Comparison of ENCODE assay signal across 21 cellular contexts in genomic region chr5:123033157-123033671, GRCh38. TPM values are rescaled to one million over a fixed set of nuclear protein-coding genes. Genes with fewer than 3 reads are reported as not detected.
DNase-seq lines count a peak whose midpoint lies in the region; ATAC-seq and TF ChIP-seq lines count a peak whose summit lies in the region.
"Had no signal": no experiment of that assay in that cellular context is flagged by ENCODE, and none has a peak within 500 bp of the region (broad histone marks: within the 10 kb centered on the region; RNA-seq: fewer than 3 reads in every experiment).

No MANE protein-coding gene starts in this region.

- no peak overlapping the region for H3K4me2 ChIP-seq in PC-3 (ENCODE audit: low read length)
- H3K4me2 ChIP-seq: KMS-11 had no signal

- no peaks in the 10 kb centered on the region for H3F3A ChIP-seq in PC-3 (ENCODE audit: low read length, unreplicated experiment)

- POLR2A ChIA-PET in PC-3 (lab: Charles Lee; ENCODE audit: unreplicated experiment): no interaction called here

- intact Hi-C loops in heart left ventricle (cut with DNase I) (loop anchor here in 1 of 10 donors (10.0 kb wide), 2 partner anchors 138 to 258 kb away; partner anchors contain the start of gene SNX2), left cardiac atrium (cut with DNase I) (loop anchor here in 1 of 2 donors (10.0 kb wide), 1 partner anchor 312 kb away; no protein-coding TSS in a partner anchor), PC-3 (cut with micrococcal nuclease) (loop anchor here (10.0 kb wide), 2 partner anchors 188 to 308 kb away; partner anchors contain the start of gene SNX24)

- TF ChIP-seq POLR2A in heart left ventricle (IDR thresholded peaks at IDR 0.05): no peak

- CTCF ChIA-PET in PC-3 (lab: Charles Lee): interaction anchor here (0.5 kb wide), 1 partner anchor 601 kb away, joined by 4 read pairs; no protein-coding TSS in a partner anchor

- no peak for TF ChIP-seq EP300 in Ishikawa (IDR thresholded peaks at IDR 0.05; ENCODE audit: borderline replicate concordance)

- no peak overlapping the region for H2AFZ ChIP-seq in PC-3 (ENCODE audit: low read length)

- WGBS in heart left ventricle, 4 donors: 65 to 82% (median 74%) methylated on average over 6 of the region's 6 CpGs

- BruUV-seq in PC-3 (replicated peaks; lab: Mats Ljungman, UMichigan): no TSS peak

- H3K4me3 ChIP-seq in heart left ventricle (no peak overlapping the region), PC-3 (ENCODE audit: low read length) (no peak overlapping the region)
- H3K4me3 ChIP-seq: Peyer's patch had no signal

- H3K4me1 ChIP-seq in heart left ventricle (peaks cover 6 to 66% (median 32%) of the 10 kb centered on the region in 12 donors), PC-3 (ENCODE audit: insufficient read depth, low read length) (0 out of 2 replicates have a peak, but pooled peaks cover 8% of the 10 kb centered on the region)

- no peaks in the 10 kb centered on the region for H3K9me2 ChIP-seq in PC-3 (replicated peaks; ENCODE audit: low read length)

- H3K9me3 ChIP-seq in heart left ventricle (no peaks in the 10 kb centered on the region), PC-3 (ENCODE audit: low read length) (no peaks in the 10 kb centered on the region)
- H3K9me3 ChIP-seq: Peyer's patch had no signal

- H3K27me3 ChIP-seq in heart left ventricle: peaks cover 0 to 17% (median 0%) of the 10 kb centered on the region in 9 donors
- no peaks in the 10 kb centered on the region for H3K27me3 ChIP-seq in PC-3 (ENCODE audit: low read length)
- H3K27me3 ChIP-seq: Peyer's patch had no signal

- H3K36me3 ChIP-seq in heart left ventricle: peaks cover 0 to 12% (median 5%) of the 10 kb centered on the region in 9 donors
- no peaks in the 10 kb centered on the region for H3K36me3 ChIP-seq in PC-3 (ENCODE audit: low read depth, low read length)
- H3K36me3 ChIP-seq: Peyer's patch had no signal

- no peaks in the 10 kb centered on the region for H4K20me1 ChIP-seq in PC-3 (ENCODE audit: low read length)

- no peak for TF ChIP-seq RAD21 in Ishikawa (IDR thresholded peaks at IDR 0.05; ENCODE audit: low read depth)

- H3K9ac ChIP-seq in PC-3 (ENCODE audit: low read length): no peak overlapping the region
- H3K9ac ChIP-seq: KMS-11 had no signal

- no peak for TF ChIP-seq CTCF in heart left ventricle (IDR thresholded peaks at IDR 0.05)
- no peak for TF ChIP-seq CTCF in PC-3 (conservative IDR thresholded peaks at IDR 0.05; ENCODE audit: low read depth, low read length)
- TF ChIP-seq CTCF in omental fat pad (IDR thresholded peaks at IDR 0.05): no peak

- DNase-seq in heart left ventricle: no peak
- DNase-seq in left cardiac atrium: no peak
- DNase-seq in PC-3: peak; percentile 39
- peak; percentile 17 for DNase-seq in iPS-NIHi11 (ENCODE audit: low spot score)
- DNase-seq in omental fat pad (ENCODE audit: low spot score): no peak
- DNase-seq in activated CD4-positive, CD25-positive, alpha-beta regulatory T cell treated with anti-CD3 and anti-CD28 coated beads, Interleukin-2, amount 50 U/mL, for 72 hours: no peak
- DNase-seq: ACHN, C1 segment of cervical spinal cord, GDM1, GOT3, NCI-H1417 treated with DMSO at 0.1 percent for 48 hours, NCI-H187 treated with DMSO at 0.1 percent for 48 hours, NCI-H226, NCI-H526, Peyer's patch, T-helper 2 cell had no signal

- ATAC-seq in heart left ventricle: no peak
- ATAC-seq in left cardiac atrium: no peak
- ATAC-seq in PC-3: no peak
- ATAC-seq in omental fat pad (ENCODE audit: low FRiP score): no peak
- ATAC-seq: HCT116, Right ventricle myocardium inferior had no signal

- H3K27ac ChIP-seq in heart left ventricle (peak overlapping the region in 9 of 12 donors; percentile 3 to 59 (median 44)), PC-3 (ENCODE audit: low read length) (no peak overlapping the region)
- H3K27ac ChIP-seq: KMS-11, Peyer's patch had no signal

- H3K79me2 ChIP-seq in PC-3 (ENCODE audit: low read length): no peaks in the 10 kb centered on the region

TF ChIP-seq in Ishikawa, 13 proteins besides CTCF, POLR2A, EP300 and RAD21:
- TF ChIP-seq TEAD4 (IDR thresholded peaks at IDR 0.05): no peak
- peak; percentile 77 for TF ChIP-seq MAX (IDR thresholded peaks at IDR 0.05)
- no peak for TF ChIP-seq ZBTB7A (IDR thresholded peaks at IDR 0.05; ENCODE audit: low read depth)
- no peak for TF ChIP-seq FOXM1 (IDR thresholded peaks at IDR 0.05; ENCODE audit: borderline replicate concordance, low read depth)
- TF ChIP-seq NFIC (IDR thresholded peaks at IDR 0.05): 0 out of 2 replicates have a peak, but pooled peaks have one; percentile 27
- no peak for TF ChIP-seq TAF1 (IDR thresholded peaks at IDR 0.05; ENCODE audit: low read depth)
- TF ChIP-seq, protein P1, sequence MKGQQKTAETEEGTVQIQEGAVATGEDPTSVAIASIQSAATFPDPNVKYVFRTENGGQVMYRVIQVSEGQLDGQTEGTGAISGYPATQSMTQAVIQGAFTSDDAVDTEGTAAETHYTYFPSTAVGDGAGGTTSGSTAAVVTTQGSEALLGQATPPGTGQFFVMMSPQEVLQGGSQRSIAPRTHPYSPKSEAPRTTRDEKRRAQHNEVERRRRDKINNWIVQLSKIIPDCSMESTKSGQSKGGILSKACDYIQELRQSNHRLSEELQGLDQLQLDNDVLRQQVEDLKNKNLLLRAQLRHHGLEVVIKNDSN (IDR thresholded peaks at IDR 0.05): peak; percentile 94

RNA-seq across cellular contexts. Expression of gene PPIC, which starts 3.3 kb away (rescaled TPM):
- total RNA-seq in heart left ventricle: 10 to 100 TPM; 37.9 to 50.8 (median 43.1) TPM
- polyA plus RNA-seq in heart left ventricle: 10 to 100 TPM; 32.7 to 61.0 TPM
- 10 to 100 TPM; 50.6 to 53.4 TPM for total RNA-seq in left cardiac atrium
- total RNA-seq in PC-3 (2014; rRNA removed): 8.8 and 14.6 TPM in 2 replicates
- total RNA-seq in omental fat pad: 10 to 100 TPM in 3 of 4 donors, 1 to 10 TPM in 1; 9.0 to 48.7 (median 22.6) TPM

RNA-seq across cellular contexts. Expression of gene PRDM6, which starts 55.8 kb away (rescaled TPM):
- total RNA-seq in heart left ventricle (1 to 10 TPM in 4 of 9 donors, under 1 TPM in 4, not detected in 1; 0.24 to 2.9 (median 0.97) TPM), left cardiac atrium (1 to 10 TPM in 1 of 2 donors, under 1 TPM in 1; 0.97 to 1.9 TPM), PC-3 (2014; rRNA removed) (not detected in 2 replicates), omental fat pad (1 to 10 TPM in 2 of 4 donors, under 1 TPM in 2; 0.24 to 3.2 (median 1.3) TPM)
- polyA plus RNA-seq in heart left ventricle: under 1 TPM; 0.28 to 0.34 TPM
- total RNA-seq: SK-MEL-5 had no signal

Comparison
In these comparisons a context has a peak if more than half of its experiments do, and no peak if none do; other contexts are left out.
1. DNase-seq: peak in PC-3 (single experiment) and iPS-NIHi11 (single experiment); none in heart left ventricle (0 of 5), left cardiac atrium (single experiment), omental fat pad (single experiment) and activated CD4-positive, CD25-positive, alpha-beta regulatory T cell treated with anti-CD3 and anti-CD28 coated beads, Interleukin-2, amount 50 U/mL, for 72 hours (single experiment).